In the genomic region with DNA sequence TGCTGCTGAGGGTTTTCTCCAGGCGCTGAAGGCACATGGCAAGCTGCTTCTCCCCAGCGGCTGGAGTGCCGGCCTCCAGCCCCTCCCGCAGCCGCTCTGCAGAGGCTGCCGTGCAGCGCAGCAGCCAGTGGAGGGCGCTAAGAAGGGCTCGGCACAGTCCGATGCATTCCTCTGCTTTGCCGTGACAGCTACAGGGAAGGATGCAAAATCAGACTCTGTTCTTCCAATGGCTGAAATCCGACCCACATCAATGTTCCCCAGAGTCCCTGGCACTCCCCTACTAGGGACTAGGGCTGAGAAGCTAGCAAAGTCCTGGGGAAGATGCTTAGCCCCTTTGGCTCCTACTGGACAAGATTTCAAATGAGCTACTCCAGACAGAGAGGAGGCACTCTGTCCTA, we compare ENCODE assay signal across 1 cellular context.
TF ChIP-seq lines count a peak whose summit lies in the region.

No MANE protein-coding gene starts in this region.

TF ChIP-seq in K562, 482 proteins besides CTCF, POLR2A, EP300 and RAD21 (continued from another document):
- TF ChIP-seq NR4A1 (CRISPR knock-in tag; IDR thresholded peaks at IDR 0.05), result no peak
- TF ChIP-seq NR4A1 (tag; IDR thresholded peaks at IDR 0.05), result no peak
